Comparison of ENCODE assay signal across 8 cellular contexts in the genomic region with DNA sequence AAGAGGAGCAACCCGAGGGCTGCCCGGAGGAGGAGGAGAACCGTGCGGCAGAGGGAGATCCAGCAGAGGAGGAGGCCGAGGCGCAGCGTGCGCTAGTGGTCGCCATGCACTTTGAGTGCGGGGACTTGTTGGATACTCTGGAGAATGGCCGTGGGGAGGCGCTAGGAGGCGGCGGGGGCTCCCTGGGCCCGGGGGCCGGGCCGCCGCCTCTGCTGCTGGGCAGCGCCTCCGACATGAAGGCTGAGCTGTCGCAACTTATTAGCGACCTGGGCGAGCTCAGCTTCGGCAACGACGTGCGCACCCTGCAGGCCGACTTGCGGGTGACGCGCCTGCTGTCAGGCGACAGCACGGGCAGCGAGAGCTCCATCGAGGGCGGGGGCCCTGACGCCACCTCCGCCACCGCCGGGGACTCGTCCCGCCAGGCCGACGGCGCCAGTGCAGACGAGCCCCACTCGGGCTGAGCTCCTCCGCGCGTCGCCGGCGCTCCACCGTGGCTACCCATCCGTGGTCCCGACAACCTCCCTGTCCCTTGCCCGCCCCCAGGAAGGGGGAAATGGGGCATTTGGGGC. TPM values are rescaled to one million over a fixed set of nuclear protein-coding genes. Genes with fewer than 3 reads are reported as not detected.
DNase-seq lines count a peak whose midpoint lies in the region; ATAC-seq, FAIRE-seq and TF ChIP-seq lines count a peak whose summit lies in the region.

No MANE protein-coding gene starts in this region.

- H3K4me1 ChIP-seq in astrocyte (ENCODE audit: insufficient read depth, low read length) (peaks cover 50% of the 10 kb centered on the region), iPS-15b (ENCODE audit: control insufficient read depth, insufficient read depth, low read length) (no peaks in the 10 kb centered on the region), smooth muscle cell (ENCODE audit: low read depth) (peaks cover 12% of the 10 kb centered on the region)

- ATAC-seq in HG03439 (IDR thresholded peaks at IDR 0.05; ENCODE audit: unreplicated experiment) (peak; percentile 42), T-helper 17 cell (peak; percentile 76)

- no peak for FAIRE-seq in astrocyte (lab: Jason Lieb, UNC)

- H3K9me3 ChIP-seq in T-helper 17 cell (ENCODE audit: control insufficient read depth, low read length, poor library complexity, severe bottlenecking) (no peaks in the 10 kb centered on the region), astrocyte (ENCODE audit: insufficient read depth, low read depth, low read length) (no peaks in the 10 kb centered on the region), iPS-15b (ENCODE audit: control insufficient read depth, insufficient read depth, low read length) (no peaks in the 10 kb centered on the region), smooth muscle cell (replicated peaks; ENCODE audit: low read depth) (no peaks in the 10 kb centered on the region)

- H4K20me1 ChIP-seq in astrocyte (ENCODE audit: insufficient read depth, low read length) (peaks cover 41% of the 10 kb centered on the region), smooth muscle cell (ENCODE audit: low read depth) (peaks cover 38% of the 10 kb centered on the region)

- H3K4me2 ChIP-seq in astrocyte (ENCODE audit: low read length) = peak overlapping the region; percentile 97
- peak overlapping the region; percentile 93 for H3K4me2 ChIP-seq in smooth muscle cell

- under 1% methylated on average over 48 of the region's 57 CpGs for WGBS in smooth muscle cell (ENCODE audit: low lambda C conversion rate)

- H3K27me3 Mint-ChIP-seq in T-helper 17 cell = no peaks in the 10 kb centered on the region
- peaks cover 9% of the 10 kb centered on the region for H3K27me3 Mint-ChIP-seq in astrocyte (ENCODE audit: low read depth, unreplicated experiment)

- H3K27ac ChIP-seq in astrocyte (ENCODE audit: low read depth, low read length) (no peak overlapping the region), smooth muscle cell (ENCODE audit: low read depth) (peak overlapping the region; percentile 66)

- TF ChIP-seq POLR2A in GM15510 (IDR thresholded peaks at IDR 0.05; ENCODE audit: borderline replicate concordance, extremely low read depth, insufficient read length) = peak; percentile 42

- peak overlapping the region; percentile 63 for H3K27ac Mint-ChIP-seq in T-helper 17 cell
- H3K27ac Mint-ChIP-seq in astrocyte (ENCODE audit: unreplicated experiment) = no peak overlapping the region

- no peaks in the 10 kb centered on the region for H3K36me3 ChIP-seq in astrocyte (ENCODE audit: insufficient read depth, low read length)
- no peaks in the 10 kb centered on the region for H3K36me3 ChIP-seq in iPS-15b (ENCODE audit: control insufficient read depth, insufficient read depth, low read length)
- no peaks in the 10 kb centered on the region for H3K36me3 ChIP-seq in smooth muscle cell (ENCODE audit: low read depth)

- no peaks in the 10 kb centered on the region for H3K9me3 Mint-ChIP-seq in astrocyte (ENCODE audit: unreplicated experiment)

- H3K4me1 Mint-ChIP-seq in T-helper 17 cell (peaks cover 36% of the 10 kb centered on the region), astrocyte (ENCODE audit: low read depth, unreplicated experiment) (peaks cover 32% of the 10 kb centered on the region)

- H2AFZ ChIP-seq in astrocyte (ENCODE audit: low read depth, low read length) = peak overlapping the region; percentile 70
- no peak overlapping the region for H2AFZ ChIP-seq in smooth muscle cell (ENCODE audit: low read depth)

- H3K27me3 ChIP-seq in astrocyte (ENCODE audit: insufficient read depth, low read length) = no peaks in the 10 kb centered on the region
- peaks cover 37% of the 10 kb centered on the region for H3K27me3 ChIP-seq in iPS-15b (ENCODE audit: control insufficient read depth, insufficient read depth, low read length)
- no peaks in the 10 kb centered on the region for H3K27me3 ChIP-seq in smooth muscle cell (ENCODE audit: low read depth)

- TF ChIP-seq CTCF in astrocyte (IDR thresholded peaks at IDR 0.05; ENCODE audit: insufficient read depth, low read depth, low read length) = peak; percentile 2
- TF ChIP-seq CTCF in smooth muscle cell (IDR thresholded peaks at IDR 0.05; ENCODE audit: borderline replicate concordance, insufficient read depth, poor library complexity, severe bottlenecking) = peak; percentile 22

- H3K9ac ChIP-seq in astrocyte (ENCODE audit: low read length) = peak overlapping the region; percentile 83
- H3K9ac ChIP-seq in iPS-15b (ENCODE audit: low read depth, low read length) = no peak overlapping the region
- H3K9ac ChIP-seq in smooth muscle cell (ENCODE audit: low read depth) = peak overlapping the region; percentile 76

- H3K4me3 ChIP-seq in astrocyte (ENCODE audit: insufficient read depth, low read depth, low read length) = peak overlapping the region; percentile 82
- peak overlapping the region; percentile 76 for H3K4me3 ChIP-seq in iPS-15b (ENCODE audit: low read depth, low read length)
- H3K4me3 ChIP-seq in smooth muscle cell = peak overlapping the region; percentile 76

- peak; percentile 63 to 64 (median 64) for DNase-seq in T-helper 17 cell
- DNase-seq in astrocyte (ENCODE audit: low read depth) = peak; percentile 47
- DNase-seq in smooth muscle cell (lab: John Stamatoyannopoulos, UW; ENCODE audit: unreplicated experiment) = peak; percentile 35
- DNase-seq in A172 (ENCODE audit: low spot score) = no peak
- DNase-seq in NCI-H146 (lab: John Stamatoyannopoulos, UW) = no peak

- no peaks in the 10 kb centered on the region for H3K36me3 Mint-ChIP-seq in T-helper 17 cell (ENCODE audit: low read depth)
- no peaks in the 10 kb centered on the region for H3K36me3 Mint-ChIP-seq in astrocyte (ENCODE audit: low read depth, unreplicated experiment)

- H3K79me2 ChIP-seq in astrocyte (ENCODE audit: insufficient read depth, low read length) = peaks cover 34% of the 10 kb centered on the region
- H3K79me2 ChIP-seq in smooth muscle cell (ENCODE audit: low read depth) = peaks cover 28% of the 10 kb centered on the region

- peaks cover 22% of the 10 kb centered on the region for H3F3A ChIP-seq in smooth muscle cell (ENCODE audit: low read depth)

- H3K4me3 Mint-ChIP-seq in T-helper 17 cell = peak overlapping the region; percentile 95
- peak overlapping the region; percentile 83 for H3K4me3 Mint-ChIP-seq in astrocyte (ENCODE audit: unreplicated experiment)

RNA-seq across cellular contexts. Expression of a gene that starts 2.0 kb away (rescaled TPM):
- total RNA-seq in T-helper 17 cell = 1 to 10 TPM; 2.9 to 5.5 TPM
- 6.0 and 7.6 TPM in 2 replicates for total RNA-seq in astrocyte
- total RNA-seq in smooth muscle cell = 19.0 and 40.9 TPM in 2 replicates
- polyA plus RNA-seq in smooth muscle cell = 54.4 and 73.4 TPM in 2 replicates
- 8.2 and 10.4 TPM in 2 replicates for total RNA-seq in A172 (2014; rRNA removed; shearing (Covaris generic))

RNA-seq across cellular contexts. Expression of a gene that starts 15.7 kb away (rescaled TPM):
- total RNA-seq in T-helper 17 cell (10 to 100 TPM; 42.0 to 52.6 TPM), astrocyte (32.3 and 38.4 TPM in 2 replicates), smooth muscle cell (29.0 and 29.1 TPM in 2 replicates)
- polyA plus RNA-seq in smooth muscle cell = 14.0 and 19.8 TPM in 2 replicates
- total RNA-seq in A172 (2014; rRNA removed; shearing (Covaris generic)) = 55.1 and 72.7 TPM in 2 replicates

RNA-seq across cellular contexts. Expression of a gene that starts 54.5 kb away (rescaled TPM):
- under 1 TPM; 0.87 to 0.94 TPM for total RNA-seq in T-helper 17 cell
- 9.8 and 10.5 TPM in 2 replicates for total RNA-seq in astrocyte
- 4.2 and 12.7 TPM in 2 replicates for total RNA-seq in smooth muscle cell
- 18.4 and 19.4 TPM in 2 replicates for polyA plus RNA-seq in smooth muscle cell
- total RNA-seq in A172 (2014; rRNA removed; shearing (Covaris generic)) = 14.2 and 15.4 TPM in 2 replicates

Comparison
In these comparisons a context has a peak if more than half of its experiments do, and no peak if none do; other contexts are left out.
1. DNase-seq: peak in T-helper 17 cell (3 of 3), astrocyte (single experiment) and smooth muscle cell (single experiment); none in A172 (single experiment) and NCI-H146 (single experiment).
2. Peak in every context shown above with its lines, with median percentiles within 50 percentile points of each other: H3K4me3 ChIP-seq.